Comparison of ENCODE assay signal across 27 cellular contexts in genomic region chr6:3908223-3908622, GRCh38.
"Had no signal": no experiment of that assay in that cellular context is flagged by ENCODE, and none has a peak within 500 bp of the region (broad histone marks: within the 10 kb centered on the region; RNA-seq: fewer than 3 reads in every experiment).

No MANE protein-coding gene starts in this region.

- H3K4me3 ChIP-seq: coronary artery, dorsolateral prefrontal cortex, esophagus muscularis mucosa, gastroesophageal sphincter had no signal

- ATAC-seq: activated CD8-positive, alpha-beta T cell treated with anti-CD3 and anti-CD28 coated beads for 36 hours; activated T-cell treated with anti-CD3 and anti-CD28 coated beads, Interleukin-2, amount 50 U/mL, for 4 hours; activated T-helper 17 cell treated with anti-CD3 and anti-CD28 coated beads, Interleukin-2, amount 50 U/mL, for 72 hours; foreskin keratinocyte; gastroesophageal sphincter; WTC11 had no signal

- H3K36me3 ChIP-seq: brain microvascular endothelial cell, esophagus muscularis mucosa, gastroesophageal sphincter had no signal

- H3K9me3 ChIP-seq: esophagus muscularis mucosa, gastroesophageal sphincter had no signal

- DNase-seq: activated CD4-positive, alpha-beta T cell treated with anti-CD3 and anti-CD28 coated beads for 48 hours; activated CD4-positive, alpha-beta T cell treated with anti-CD3 and anti-CD28 coated beads, Interleukin-2, amount 50 U/mL, for 1 hour; activated CD4-positive, alpha-beta T cell treated with anti-CD3 and anti-CD28 coated beads, Interleukin-2, amount 50 U/mL, for 48 hours; activated CD8-positive, alpha-beta memory T cell treated with anti-CD3 and anti-CD28 coated beads for 24 hours; activated CD8-positive, alpha-beta T cell treated with anti-CD3 and anti-CD28 coated beads for 36 hours; activated effector memory CD4-positive, alpha-beta T cell treated with Interleukin-2 at 50 U/mL for 16 hours; activated gamma-delta T cell treated with Interleukin-2 at 50 U/mL for 16 hours; activated naive CD4-positive, alpha-beta T cell treated with anti-CD3 and anti-CD28 coated beads, Interleukin-2, amount 50 U/mL, for 16 hours; activated naive CD4-positive, alpha-beta T cell treated with Interleukin-2 at 50 U/mL for 16 hours; activated T-cell treated with anti-CD3 and anti-CD28 coated beads, Interleukin-2, amount 50 U/mL, for 4 hours; amniotic stem cell; anterior cingulate cortex; brain microvascular endothelial cell; dorsolateral prefrontal cortex; effector memory CD4-positive, alpha-beta T cell; endodermal cell; erythroblast; foreskin keratinocyte; T-helper 2 cell had no signal

- H3K27ac ChIP-seq: brain microvascular endothelial cell, coronary artery, dorsolateral prefrontal cortex, esophagus muscularis mucosa, foreskin keratinocyte, gastroesophageal sphincter, VCaP had no signal

- FAIRE-seq: astrocyte, bronchial epithelial cell had no signal

- H3K27me3 ChIP-seq: brain microvascular endothelial cell, esophagus muscularis mucosa, gastroesophageal sphincter had no signal
